ENCODE assay signal across 10 cellular contexts in genomic region chr2:51710222-51710621, GRCh38.
A peak's percentile ranks its signal among the peaks of the same experiment; 100 is the strongest.
DNase-seq lines count a peak whose midpoint lies in the region; ATAC-seq and TF ChIP-seq lines count a peak whose summit lies in the region.
"Had no signal": no experiment of that assay in that cellular context is flagged by ENCODE, and none has a peak within 500 bp of the region (broad histone marks: within the 10 kb centered on the region; RNA-seq: fewer than 3 reads in every experiment).

No MANE protein-coding gene starts in this region.

- H3K4me1 ChIP-seq in Panc1 (ENCODE audit: control insufficient read depth, insufficient read depth, low read length) (no peaks in the 10 kb centered on the region), right cardiac atrium (ENCODE audit: control insufficient read depth, insufficient read depth, low read length) (no peaks in the 10 kb centered on the region)
- H3K4me1 ChIP-seq: parathyroid adenoma had no signal

- DNase-seq in Panc1 (ENCODE audit: low read depth, low spot score), result no peak
- DNase-seq in midbrain (lab: John Stamatoyannopoulos, UW), result peak; percentile 0
- no peak for DNase-seq in right cardiac atrium
- no peak for DNase-seq in effector CD8-positive, alpha-beta T cell (lab: John Stamatoyannopoulos, UW)
- DNase-seq: effector CD4-positive, alpha-beta T cell had no signal

- TF ChIP-seq CTCF in Panc1 (IDR thresholded peaks at IDR 0.05), result peak; percentile 34

- intact Hi-C loops in Panc1 (cut with micrococcal nuclease; ENCODE audit: unreplicated experiment), result no loop called here
- intact Hi-C loops in right cardiac atrium (cut with DNase I), result no loop called here

- POLR2A ChIA-PET in Panc1 (lab: Charles Lee), result no interaction called here

- in situ Hi-C loops in Panc1 (cut with HindIII; ENCODE audit: low pct_unique_long_range_greater_than_20kb, low sequenced_read_pairs), result no loop called here

- H3K27ac ChIP-seq in Panc1 (ENCODE audit: low read length), result no peak overlapping the region
- no peak overlapping the region for H3K27ac ChIP-seq in right cardiac atrium (ENCODE audit: low read length)
- H3K27ac ChIP-seq: parathyroid adenoma had no signal

- H3K27me3 ChIP-seq in Panc1 (ENCODE audit: control insufficient read depth, insufficient read depth, low read length) (no peaks in the 10 kb centered on the region), right cardiac atrium (ENCODE audit: control insufficient read depth, insufficient read depth) (no peaks in the 10 kb centered on the region)

- no TSS peak for BruUV-seq in Panc1 (replicated peaks; lab: Mats Ljungman, UMichigan)

- no peaks in the 10 kb centered on the region for H3K36me3 ChIP-seq in Panc1 (ENCODE audit: control insufficient read depth, insufficient read depth, low read length)

- CTCF ChIA-PET in Panc1 (lab: Charles Lee), result no interaction called here

- ATAC-seq in GM18511 (IDR thresholded peaks at IDR 0.05; ENCODE audit: unreplicated experiment) (peak; percentile 94), HG02981 (IDR thresholded peaks at IDR 0.05; ENCODE audit: unreplicated experiment) (peak; percentile 83), Panc1 (no peak), GM18517 (IDR thresholded peaks at IDR 0.05; ENCODE audit: unreplicated experiment) (no peak), right cardiac atrium (no peak), GM19023 (IDR thresholded peaks at IDR 0.05; ENCODE audit: unreplicated experiment) (no peak)

- H3K9me3 ChIP-seq in Panc1 (ENCODE audit: control insufficient read depth, insufficient read depth, low read depth, low read length) (no peaks in the 10 kb centered on the region), right cardiac atrium (ENCODE audit: control insufficient read depth, low read length) (no peaks in the 10 kb centered on the region)

- H3K4me3 ChIP-seq in Panc1 (ENCODE audit: low read depth in 2 of 2, low read length in 2 of 2) (no peak overlapping the region), right cardiac atrium (ENCODE audit: low read length) (no peak overlapping the region)

- 67% methylated on average over 3 of the region's 3 CpGs for WGBS in right cardiac atrium

Comparison
In these comparisons a context has a peak if more than half of its experiments do, and no peak if none do; other contexts are left out.
1. ATAC-seq: peak in GM18511 (single experiment) and HG02981 (single experiment); none in Panc1 (single experiment), GM18517 (single experiment), right cardiac atrium (0 of 2) and GM19023 (single experiment).